21 cellular contexts compared by ENCODE assay signal in the genomic region with DNA sequence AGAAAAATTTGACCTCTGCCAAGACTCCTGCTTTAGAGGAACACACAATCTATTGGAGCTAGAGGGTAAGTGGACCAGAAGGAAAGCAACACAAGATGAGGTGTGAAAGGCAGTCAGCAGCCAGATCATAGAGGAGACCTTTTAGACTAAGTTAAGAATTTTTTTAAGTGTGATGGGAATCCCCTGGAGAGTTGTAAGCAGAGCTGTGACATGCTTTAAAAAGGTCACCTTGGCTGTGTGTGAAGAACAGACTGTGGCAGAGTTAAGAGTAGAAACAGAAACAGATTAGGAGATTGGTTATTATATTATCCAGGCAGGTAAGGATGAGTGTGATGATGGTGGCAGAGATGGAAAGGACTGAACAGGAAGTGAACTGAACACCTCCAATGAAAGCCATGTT. TPM values are rescaled to one million over a fixed set of nuclear protein-coding genes. Genes with fewer than 3 reads are reported as not detected.
DNase-seq lines count a peak whose midpoint lies in the region; ATAC-seq, FAIRE-seq and TF ChIP-seq lines count a peak whose summit lies in the region.
"Had no signal": no experiment of that assay in that cellular context is flagged by ENCODE, and none has a peak within 500 bp of the region (broad histone marks: within the 10 kb centered on the region; RNA-seq: fewer than 3 reads in every experiment).

No MANE protein-coding gene starts in this region.

- CTCF ChIA-PET in CD8-positive, alpha-beta T cell (lab: Charles Lee), result interaction anchor here (1.3 kb wide), 1 partner anchor 13 kb away, joined by 3 read pairs; no protein-coding TSS in a partner anchor

- no peak overlapping the region for H3K27ac ChIP-seq in CD8-positive, alpha-beta T cell (ENCODE audit: low read depth, low read length)
- 0 out of 2 replicates have a peak overlapping the region, but pooled peaks have one; percentile 15 for H3K27ac ChIP-seq in MM.1S (ENCODE audit: low read length)
- H3K27ac ChIP-seq in left ventricle myocardium inferior (replicated peaks), result peak overlapping the region; percentile 45
- H3K27ac ChIP-seq: brain microvascular endothelial cell, HL-60, neutrophil, tibial nerve had no signal

- H2AFZ ChIP-seq in MM.1S (ENCODE audit: low read length), result no peak overlapping the region

- H4K20me1 ChIP-seq in MM.1S (ENCODE audit: insufficient read depth, low read length), result no peaks in the 10 kb centered on the region

- no peaks in the 10 kb centered on the region for H3K27me3 ChIP-seq in CD8-positive, alpha-beta T cell (ENCODE audit: insufficient read depth, low read length)
- H3K27me3 ChIP-seq in MM.1S (replicated peaks; ENCODE audit: insufficient read depth, low read length) (no peaks in the 10 kb centered on the region), left ventricle myocardium inferior (ENCODE audit: low read depth) (no peaks in the 10 kb centered on the region)
- H3K27me3 ChIP-seq: BE2C, brain microvascular endothelial cell, neutrophil, tibial nerve had no signal

- no peaks in the 10 kb centered on the region for H3F3A ChIP-seq in MM.1S (ENCODE audit: insufficient read depth, low read length)

- H3K36me3 Mint-ChIP-seq in CD8-positive, alpha-beta T cell, result no peaks in the 10 kb centered on the region

- H3K9me2 ChIP-seq in MM.1S (replicated peaks; ENCODE audit: insufficient read depth, low read length), result no peaks in the 10 kb centered on the region

- H3K4me1 Mint-ChIP-seq in CD8-positive, alpha-beta T cell (ENCODE audit: low read depth), result no peaks in the 10 kb centered on the region

- H3K27me3 Mint-ChIP-seq in CD8-positive, alpha-beta T cell (ENCODE audit: low read depth), result no peaks in the 10 kb centered on the region
- H3K27me3 Mint-ChIP-seq: activated B cell treated with CpG ODN at 0.5 μM for 24 hours; activated naive CD4-positive, alpha-beta T cell treated with anti-CD3 and anti-CD28 coated beads, Interleukin-2, amount 50 U/mL, for 24 hours; T-helper 17 cell had no signal

- H3K4me3 Mint-ChIP-seq in CD8-positive, alpha-beta T cell, result no peak overlapping the region
- H3K4me3 Mint-ChIP-seq: activated B cell treated with CpG ODN at 0.5 μM for 24 hours; activated naive CD4-positive, alpha-beta T cell treated with anti-CD3 and anti-CD28 coated beads, Interleukin-2, amount 50 U/mL, for 24 hours; T-helper 17 cell had no signal

- peak; percentile 69 for FAIRE-seq in GM12892 (lab: Jason Lieb, UNC)
- FAIRE-seq: G401.6, K562 had no signal

- no peak for DNase-seq in CD8-positive, alpha-beta T cell
- no peak for DNase-seq in GM12892 (ENCODE audit: insufficient read length)
- peak; percentile 57 for DNase-seq in MM.1S
- DNase-seq in left ventricle myocardium inferior, result no peak
- no peak for DNase-seq in HUDEP-2 (lab: John Stamatoyannopoulos, UW; ENCODE audit: unreplicated experiment in 76 of 76)
- DNase-seq in activated CD4-positive, alpha-beta T cell treated with anti-CD3 and anti-CD28 coated beads for 4 hours, result no peak
- DNase-seq: activated B cell treated with CpG ODN at 0.5 μM for 24 hours; activated CD8-positive, alpha-beta memory T cell treated with anti-CD3 and anti-CD28 coated beads, Interleukin-2, amount 50 U/mL, for 48 hours; BE2C; brain microvascular endothelial cell; midbrain; NCI-H1092; T-helper 17 cell had no signal

- H3K9ac ChIP-seq in MM.1S (ENCODE audit: low read length), result no peak overlapping the region

- no peaks in the 10 kb centered on the region for H3K9me3 ChIP-seq in CD8-positive, alpha-beta T cell (ENCODE audit: low read length)
- H3K9me3 ChIP-seq in MM.1S (replicated peaks; ENCODE audit: insufficient read depth, low read length), result no peaks in the 10 kb centered on the region
- H3K9me3 ChIP-seq in left ventricle myocardium inferior (replicated peaks), result no peaks in the 10 kb centered on the region
- H3K9me3 ChIP-seq: BE2C, neutrophil, tibial nerve had no signal

- TF ChIP-seq POLR2A in GM12892 (IDR thresholded peaks at IDR 0.05; ENCODE audit: low read depth, low read length), result no peak

- H3K36me3 ChIP-seq in CD8-positive, alpha-beta T cell (ENCODE audit: insufficient read depth, low read length), result no peaks in the 10 kb centered on the region
- H3K36me3 ChIP-seq in MM.1S (replicated peaks; ENCODE audit: insufficient read depth, low read length) (no peaks in the 10 kb centered on the region), left ventricle myocardium inferior (no peaks in the 10 kb centered on the region)
- H3K36me3 ChIP-seq: BE2C, brain microvascular endothelial cell, neutrophil, tibial nerve had no signal

- POLR2A ChIA-PET in CD8-positive, alpha-beta T cell (lab: Charles Lee), result no interaction called here

- H3K27ac Mint-ChIP-seq in CD8-positive, alpha-beta T cell, result no peak overlapping the region
- H3K27ac Mint-ChIP-seq: activated B cell treated with CpG ODN at 0.5 μM for 24 hours; activated naive CD4-positive, alpha-beta T cell treated with anti-CD3 and anti-CD28 coated beads, Interleukin-2, amount 50 U/mL, for 24 hours; T-helper 17 cell had no signal

- no peak overlapping the region for H3K4me2 ChIP-seq in MM.1S (ENCODE audit: low read depth, low read length)

- TF ChIP-seq CTCF in CD8-positive, alpha-beta T cell (IDR thresholded peaks at IDR 0.05), result no peak
- TF ChIP-seq CTCF in MM.1S (IDR thresholded peaks at IDR 0.05; ENCODE audit: low read length) (no peak), left ventricle myocardium inferior (IDR thresholded peaks at IDR 0.05; ENCODE audit: borderline replicate concordance) (no peak)

- H3K4me1 ChIP-seq in CD8-positive, alpha-beta T cell (ENCODE audit: insufficient read depth, low read length), result no peaks in the 10 kb centered on the region
- H3K4me1 ChIP-seq in MM.1S (ENCODE audit: low read length) (peaks cover 10% of the 10 kb centered on the region; the same call in 1 of the 2 replicates), left ventricle myocardium inferior (peaks cover 11% of the 10 kb centered on the region)
- H3K4me1 ChIP-seq: BE2C had no signal

- peak; percentile 26 for ATAC-seq in CD8-positive, alpha-beta T cell
- ATAC-seq in GM19324 (IDR thresholded peaks at IDR 0.05; ENCODE audit: low FRiP score, unreplicated experiment), result no peak
- ATAC-seq: K562, sciatic nerve, T-helper 17 cell had no signal

- peaks cover 14% of the 10 kb centered on the region for H3K79me2 ChIP-seq in MM.1S (ENCODE audit: low read length)

- H3K4me3 ChIP-seq in CD8-positive, alpha-beta T cell (ENCODE audit: low read depth, low read length), result no peak overlapping the region
- no peak overlapping the region for H3K4me3 ChIP-seq in MM.1S (ENCODE audit: low read length)
- no peak overlapping the region for H3K4me3 ChIP-seq in left ventricle myocardium inferior
- H3K4me3 ChIP-seq: K562, tibial nerve had no signal

- H3K9me3 Mint-ChIP-seq in CD8-positive, alpha-beta T cell, result no peaks in the 10 kb centered on the region
- H3K9me3 Mint-ChIP-seq: activated B cell treated with CpG ODN at 0.5 μM for 24 hours; activated naive CD4-positive, alpha-beta T cell treated with anti-CD3 and anti-CD28 coated beads, Interleukin-2, amount 50 U/mL, for 24 hours had no signal

- intact Hi-C loops in CD8-positive, alpha-beta T cell (cut with DNase I, micrococcal nuclease), result no loop called here
- intact Hi-C loops in left ventricle myocardium inferior (cut with micrococcal nuclease), result no loop called here

RNA-seq across cellular contexts. Expression of a gene that starts 23.5 kb away (rescaled TPM):
- 1 to 10 TPM in 1 of 2 experiments, under 1 TPM in 1; 0.71 to 1.1 TPM for total RNA-seq in CD8-positive, alpha-beta T cell
- polyA plus RNA-seq in GM12892 (2012; ENCODE audit: missing spikeins), result 0.49 TPM
- 13.6 TPM for total RNA-seq in left ventricle myocardium inferior

RNA-seq across cellular contexts. Expression of a gene that starts 23.6 kb away (rescaled TPM):
- 10 to 100 TPM; 48.3 to 48.9 TPM for total RNA-seq in CD8-positive, alpha-beta T cell
- polyA plus RNA-seq in GM12892 (2012; ENCODE audit: missing spikeins), result 25.5 TPM
- total RNA-seq in left ventricle myocardium inferior, result 32.2 TPM
